Comparison of ENCODE assay signal across 8 cellular contexts in the genomic region with DNA sequence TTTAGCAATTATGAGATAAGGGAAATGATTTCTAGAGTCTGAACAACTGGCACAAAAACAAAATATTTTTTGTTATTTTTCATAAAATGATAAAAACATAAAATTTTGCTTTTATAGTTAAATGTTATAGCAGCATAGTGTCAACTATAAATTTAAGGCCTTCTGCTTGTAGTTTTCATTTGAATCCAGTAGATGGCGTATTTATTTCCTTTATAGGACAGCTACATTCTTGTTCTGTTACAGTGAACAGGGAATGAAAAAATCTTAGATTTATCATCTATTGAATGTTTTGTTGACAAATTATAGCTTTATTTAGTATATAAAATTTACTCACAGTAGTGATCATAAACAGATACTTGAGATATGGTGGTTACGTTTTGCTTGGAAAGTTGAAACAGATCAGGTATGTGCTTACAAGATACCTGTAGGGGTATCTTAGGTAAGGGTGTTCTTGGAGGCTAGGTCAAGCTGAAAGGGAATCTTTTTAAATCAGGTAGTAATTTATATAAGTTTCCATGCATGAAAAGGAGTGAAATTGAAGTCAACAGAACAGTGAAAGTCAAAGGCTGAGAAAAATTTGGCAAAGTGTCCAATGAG.
DNase-seq lines count a peak whose midpoint lies in the region; ATAC-seq and TF ChIP-seq lines count a peak whose summit lies in the region.

No MANE protein-coding gene starts in this region.

- TF ChIP-seq CTCF in mammary epithelial cell (conservative IDR thresholded peaks at IDR 0.05 in 1 of 2, IDR thresholded peaks at IDR 0.05 in 1 of 2; ENCODE audit: extremely low read depth in 1 of 2, insufficient read depth in 1 of 2, low read depth in 1 of 2, low read length in 2 of 2) (peak; percentile 55 to 61), gastrocnemius medialis (IDR thresholded peaks at IDR 0.05 in 4 of 5, conservative IDR thresholded peaks at IDR 0.05 in 1 of 5) (peak in 1 of 5 experiments; percentile 23)

- H3K4me3 Mint-ChIP-seq in naive B cell: no peak overlapping the region

- H3K36me3 ChIP-seq in mammary epithelial cell (ENCODE audit: insufficient read depth, low read length): no peaks in the 10 kb centered on the region
- H3K36me3 ChIP-seq in gastrocnemius medialis: no peaks in the 10 kb centered on the region

- peaks cover 0 to 4% (median 0%) of the 10 kb centered on the region in 3 donors for H3K27me3 Mint-ChIP-seq in naive B cell

- H2AFZ ChIP-seq in mammary epithelial cell (ENCODE audit: low read depth, low read length): no peak overlapping the region

- H4K20me1 ChIP-seq in mammary epithelial cell (ENCODE audit: insufficient read depth, low read length): no peaks in the 10 kb centered on the region

- no peaks in the 10 kb centered on the region for H3K9me3 Mint-ChIP-seq in naive B cell

- no peaks in the 10 kb centered on the region for H3K79me2 ChIP-seq in mammary epithelial cell (ENCODE audit: insufficient read depth, low read length)

- ATAC-seq in HG02763 (IDR thresholded peaks at IDR 0.05; ENCODE audit: unreplicated experiment) (peak; percentile 79), naive B cell (ENCODE audit: low read depth in 2 of 2) (no peak), gastrocnemius medialis (no peak)

- in situ Hi-C loops in mammary epithelial cell (cut with MboI; ENCODE audit: low sequenced_read_pairs in 2 of 2): no loop called here
- in situ Hi-C loops in gastrocnemius medialis (cut with MboI; ENCODE audit: low sequenced_read_pairs in 4 of 4): no loop called here

- dilution Hi-C loops in mammary epithelial cell (cut with HindIII; ENCODE audit: low sequenced_read_pairs): no loop called here

- DNase-seq in NCI-H2107 treated with DMSO at 0.1 percent for 48 hours (lab: John Stamatoyannopoulos, UW; ENCODE audit: unreplicated experiment) (peak; percentile 35), NCI-H2107 (lab: John Stamatoyannopoulos, UW) (no peak), NCI-H146 (lab: John Stamatoyannopoulos, UW) (peak; percentile 14), mammary epithelial cell (peak; percentile 2), naive B cell (peak; percentile 3), NCI-H187 treated with DMSO at 0.1 percent for 48 hours (lab: John Stamatoyannopoulos, UW) (no peak), gastrocnemius medialis (no peak)

- intact Hi-C loops in mammary epithelial cell (cut with micrococcal nuclease): no loop called here
- intact Hi-C loops in gastrocnemius medialis (cut with DNase I; ENCODE audit: low total_unique reads): no loop called here

- no peaks in the 10 kb centered on the region for H3K36me3 Mint-ChIP-seq in naive B cell

- no TSS peak for BruUV-seq in mammary epithelial cell (replicated peaks; lab: Mats Ljungman, UMichigan)

- WGBS in mammary epithelial cell (ENCODE audit: low coverage, missing lambda C conversion rate): 0% methylated on average over 2 of the region's 2 CpGs

- H3K4me1 Mint-ChIP-seq in naive B cell: no peaks in the 10 kb centered on the region

- H3K27ac ChIP-seq in mammary epithelial cell (ENCODE audit: insufficient read depth, low read depth, low read length) (no peak overlapping the region), gastrocnemius medialis (no peak overlapping the region)

- no peak for TF ChIP-seq POLR2A in gastrocnemius medialis (IDR thresholded peaks at IDR 0.05)

- H3K27ac Mint-ChIP-seq in naive B cell: no peak overlapping the region

- no peak overlapping the region for H3K9ac ChIP-seq in mammary epithelial cell (ENCODE audit: insufficient read depth, low read length)

- H3K4me1 ChIP-seq in mammary epithelial cell (ENCODE audit: insufficient read depth, low read length) (no peaks in the 10 kb centered on the region), gastrocnemius medialis (no peaks in the 10 kb centered on the region)

- H3K9me3 ChIP-seq in mammary epithelial cell (replicated peaks; ENCODE audit: insufficient read depth, low read length): no peaks in the 10 kb centered on the region
- no peaks in the 10 kb centered on the region for H3K9me3 ChIP-seq in gastrocnemius medialis

- H3K27me3 ChIP-seq in mammary epithelial cell (ENCODE audit: insufficient read depth, low read length) (no peaks in the 10 kb centered on the region), gastrocnemius medialis (no peaks in the 10 kb centered on the region)

- H3K4me2 ChIP-seq in mammary epithelial cell (ENCODE audit: insufficient read depth, low read depth, low read length): no peak overlapping the region

- H3K4me3 ChIP-seq in mammary epithelial cell (replicated peaks in 1 of 3; ENCODE audit: insufficient read depth in 1 of 3, low read depth in 2 of 3, low read length in 3 of 3) (no peak overlapping the region), gastrocnemius medialis (no peak overlapping the region)

- CTCF ChIA-PET in mammary epithelial cell (lab: Charles Lee; ENCODE audit: low non-redundant PET): no interaction called here

Comparison
In these comparisons a context has a peak if more than half of its experiments do, and no peak if none do; other contexts are left out.
1. DNase-seq: peak in NCI-H2107 treated with DMSO at 0.1 percent for 48 hours (single experiment), NCI-H146 (single experiment), mammary epithelial cell (single experiment) and naive B cell (single experiment); none in NCI-H2107 (single experiment), NCI-H187 treated with DMSO at 0.1 percent for 48 hours (single experiment) and gastrocnemius medialis (0 of 2).